15 cellular contexts compared by ENCODE assay signal in the genomic region with DNA sequence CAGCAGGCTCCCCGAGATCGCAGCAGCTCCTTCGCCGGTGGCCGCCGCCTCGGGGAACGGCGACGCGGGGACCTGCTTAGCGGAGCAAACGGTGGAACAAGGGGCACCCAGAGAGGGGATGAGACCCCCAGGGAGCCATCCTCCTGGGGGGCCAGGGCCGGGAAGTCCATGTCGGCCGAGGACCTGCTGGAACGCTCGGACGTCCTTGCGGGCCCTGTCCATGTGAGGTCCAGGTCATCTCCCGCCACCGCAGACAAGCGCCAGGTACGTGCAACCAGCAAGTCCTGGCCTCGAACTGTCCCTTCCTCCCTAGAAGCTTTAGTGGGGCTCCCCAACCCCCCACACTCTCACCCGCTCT.
"Had no signal": no experiment of that assay in that cellular context is flagged by ENCODE, and none has a peak within 500 bp of the region (broad histone marks: within the 10 kb centered on the region; RNA-seq: fewer than 3 reads in every experiment).

No MANE protein-coding gene starts in this region.

- H3K4me3 Mint-ChIP-seq: activated naive CD4-positive, alpha-beta T cell treated with anti-CD3 and anti-CD28 coated beads, Interleukin-2, amount 50 U/mL, for 24 hours; mesothelial cell of epicardium had no signal

- H3K27ac Mint-ChIP-seq: activated naive CD4-positive, alpha-beta T cell treated with anti-CD3 and anti-CD28 coated beads, Interleukin-2, amount 50 U/mL, for 24 hours had no signal

- H3K27me3 ChIP-seq: adrenal gland, dorsolateral prefrontal cortex, heart left ventricle had no signal

- H3K27ac ChIP-seq: adrenal gland, dorsolateral prefrontal cortex, lower lobe of right lung, neutrophil, SK-N-MC had no signal

- H3K4me3 ChIP-seq: adrenal gland, dorsolateral prefrontal cortex, heart left ventricle, lower lobe of right lung, SK-N-MC had no signal

- ATAC-seq: heart left ventricle, left cardiac atrium, lower lobe of right lung had no signal

- H3K9me3 Mint-ChIP-seq: activated naive CD4-positive, alpha-beta T cell treated with anti-CD3 and anti-CD28 coated beads, Interleukin-2, amount 50 U/mL, for 24 hours; mesothelial cell of epicardium had no signal

- H3K36me3 Mint-ChIP-seq: activated naive CD4-positive, alpha-beta T cell treated with anti-CD3 and anti-CD28 coated beads, Interleukin-2, amount 50 U/mL, for 24 hours had no signal

- H3K9me3 ChIP-seq: adrenal gland, heart left ventricle, lower lobe of right lung, neutrophil had no signal

- DNase-seq: activated CD4-positive, CD25-positive, alpha-beta regulatory T cell treated with anti-CD3 and anti-CD28 coated beads, Interleukin-2, amount 50 U/mL, for 72 hours; activated T-cell treated with anti-CD3 and anti-CD28 coated beads, Interleukin-2, amount 50 U/mL, for 1 hour; adrenal gland; dorsolateral prefrontal cortex; foreskin melanocyte; left cardiac atrium; lower lobe of right lung; stimulated activated CD4-positive, alpha-beta T cell treated with anti-CD3 and anti-CD28 coated beads, Interleukin-2, amount 100 ng/mL, for 48 hours; stimulated activated naive CD4-positive, alpha-beta T cell; T-helper 9 cell had no signal

- H3K27me3 Mint-ChIP-seq: activated naive CD4-positive, alpha-beta T cell treated with anti-CD3 and anti-CD28 coated beads, Interleukin-2, amount 50 U/mL, for 24 hours had no signal

- H3K4me1 Mint-ChIP-seq: activated naive CD4-positive, alpha-beta T cell treated with anti-CD3 and anti-CD28 coated beads, Interleukin-2, amount 50 U/mL, for 24 hours had no signal

- H3K36me3 ChIP-seq: adrenal gland, neutrophil had no signal
